In genomic region chr18:47248610-47249343, GRCh38 we compare ENCODE assay signal across 24 cellular contexts. TPM values are rescaled to one million over a fixed set of nuclear protein-coding genes. Genes with fewer than 3 reads are reported as not detected.
DNase-seq lines count a peak whose midpoint lies in the region; ATAC-seq and TF ChIP-seq lines count a peak whose summit lies in the region.
"Had no signal": no experiment of that assay in that cellular context is flagged by ENCODE, and none has a peak within 500 bp of the region (broad histone marks: within the 10 kb centered on the region; RNA-seq: fewer than 3 reads in every experiment).

No MANE protein-coding gene starts in this region.

- H4K91ac ChIP-seq in H9 (ENCODE audit: insufficient read length, low read depth, low read length) (no peak overlapping the region), neuronal stem cell (ENCODE audit: low read depth, low read length, poor library complexity) (no peak overlapping the region)

- no peak overlapping the region for H3K9ac ChIP-seq in H9 (ENCODE audit: extremely low read depth, insufficient read length, low read length)
- H3K9ac ChIP-seq in endodermal cell (ENCODE audit: extremely low read depth, low read length, poor library complexity, severe bottlenecking): no peak overlapping the region
- H3K9ac ChIP-seq in neuronal stem cell (ENCODE audit: low read depth, low read length, poor library complexity): peak overlapping the region; percentile 68

- H2BK12ac ChIP-seq in H9 (ENCODE audit: insufficient read length, low read depth, low read length) (no peak overlapping the region), neuronal stem cell (ENCODE audit: low read length) (peak overlapping the region; percentile 88)

- H3K27me3 ChIP-seq in H9 (ENCODE audit: insufficient read depth, low read length) (peaks cover 59% of the 10 kb centered on the region), endodermal cell (ENCODE audit: control insufficient read depth, insufficient read depth, low read length, poor library complexity, severe bottlenecking) (peaks cover 98% of the 10 kb centered on the region), neuronal stem cell (ENCODE audit: control insufficient read depth in 3 of 3, insufficient read depth in 3 of 3, low read depth in 1 of 3, low read length in 3 of 3) (peaks cover 45 to 94% (median 76%) of the 10 kb centered on the region in 3 experiments), foreskin keratinocyte (peaks cover 99% of the 10 kb centered on the region)

- TF ChIP-seq CTCF in H9 (conservative IDR thresholded peaks at IDR 0.05) (no peak), endodermal cell (conservative IDR thresholded peaks at IDR 0.05) (no peak), osteocyte (IDR thresholded peaks at IDR 0.05) (no peak), foreskin keratinocyte (conservative IDR thresholded peaks at IDR 0.05) (no peak)

- no peak for DNase-seq in T-helper 1 cell
- peak; percentile 66 for DNase-seq in H9
- DNase-seq in endodermal cell: peak; percentile 74
- DNase-seq in neuronal stem cell (ENCODE audit: low spot score): no peak
- DNase-seq in osteocyte (ENCODE audit: extremely low spot score, unreplicated experiment): no peak
- DNase-seq in foreskin keratinocyte: no peak
- DNase-seq: 8988T; activated effector memory CD4-positive, alpha-beta T cell treated with anti-CD3 and anti-CD28 coated beads, Interleukin-2, amount 50 U/mL, for 16 hours; amniotic stem cell; CD8-positive, alpha-beta memory T cell; GDM1; Karpas-422; left ventricle myocardium inferior; midbrain; natural killer cell; NCI-H2029 treated with DMSO at 0.1 percent for 48 hours; NCI-H226; NCI-H774 had no signal

- H3K9me3 ChIP-seq in H9 (ENCODE audit: control insufficient read depth, low read depth, low read length): no peaks in the 10 kb centered on the region
- peaks cover 9% of the 10 kb centered on the region for H3K9me3 ChIP-seq in endodermal cell (ENCODE audit: control insufficient read depth, low read length)
- H3K9me3 ChIP-seq in neuronal stem cell (replicated peaks in 1 of 2; ENCODE audit: control insufficient read depth in 2 of 2, insufficient read depth in 1 of 2, low read depth in 1 of 2, low read length in 2 of 2): peaks cover 8 to 14% of the 10 kb centered on the region in 2 donors
- H3K9me3 ChIP-seq: left ventricle myocardium inferior, prostate gland, thoracic aorta had no signal

- peaks cover 7% of the 10 kb centered on the region for H4K20me1 ChIP-seq in H9 (ENCODE audit: control insufficient read depth, insufficient read depth, insufficient read length)

- H3K36me3 ChIP-seq in endodermal cell (ENCODE audit: control insufficient read depth, insufficient read depth, low read length): no peaks in the 10 kb centered on the region
- no peaks in the 10 kb centered on the region for H3K36me3 ChIP-seq in neuronal stem cell (replicated peaks in 1 of 2; ENCODE audit: control insufficient read depth in 2 of 2, insufficient read depth in 2 of 2, low read length in 2 of 2)
- H3K36me3 ChIP-seq: cardiac muscle cell, left ventricle myocardium inferior, prostate gland, thoracic aorta had no signal

- H2AK5ac ChIP-seq in H9 (ENCODE audit: insufficient read length, low read length) (no peak overlapping the region), neuronal stem cell (ENCODE audit: low read depth, low read length) (peak overlapping the region; percentile 15)

- H3K4me3 ChIP-seq in endodermal cell (ENCODE audit: low read length) (no peak overlapping the region), neuronal stem cell (ENCODE audit: low read length in 2 of 2) (peak overlapping the region in 1 of 2 donors; percentile 44)
- H3K4me3 ChIP-seq: cardiac muscle cell, left ventricle myocardium inferior, prostate gland, thoracic aorta had no signal

- WGBS in H9 (ENCODE audit: extremely low coverage, insufficient read length, low lambda C conversion rate): no CpG with 5 or more reads among the region's 61 CpGs
- 16 to 26% methylated on average over 37 to 61 of the region's 61 CpGs for WGBS in endodermal cell (ENCODE audit: insufficient coverage in 1 of 2, insufficient read length in 1 of 2), 2 experiments
- WGBS in neuronal stem cell (ENCODE audit: extremely low coverage in 2 of 2, insufficient read length in 2 of 2, insufficient replicate concordance in 1 of 2), 2 donors: no CpG with 5 or more reads among the region's 61 CpGs

- H3K27ac ChIP-seq in H9 (ENCODE audit: insufficient read length, low read depth, low read length) (no peak overlapping the region), endodermal cell (ENCODE audit: low read depth, low read length) (no peak overlapping the region), neuronal stem cell (replicated peaks; ENCODE audit: low read length) (no peak overlapping the region), foreskin keratinocyte (no peak overlapping the region)
- H3K27ac ChIP-seq: cardiac muscle cell, left ventricle myocardium inferior, prostate gland, thoracic aorta had no signal

- H3K4me3 Mint-ChIP-seq in T-helper 1 cell treated with Interleukin-12 subunit alpha and Interleukin-12 subunit beta and Interleukin-4 antibody, amounts not matched to agents 30 μg/mL and 1 μg/mL, for 36 hours: no peak overlapping the region
- peak overlapping the region; percentile 37 to 73 for H3K4me3 Mint-ChIP-seq in H9
- peak overlapping the region; percentile 24 for H3K4me3 Mint-ChIP-seq in endodermal cell
- no peak overlapping the region for H3K4me3 Mint-ChIP-seq in osteocyte (ENCODE audit: unreplicated experiment)
- H3K4me3 Mint-ChIP-seq: CD8-positive, alpha-beta memory T cell; natural killer cell had no signal

- H3K9me3 Mint-ChIP-seq in T-helper 1 cell treated with Interleukin-12 subunit alpha and Interleukin-12 subunit beta and Interleukin-4 antibody, amounts not matched to agents 30 μg/mL and 1 μg/mL, for 36 hours: no peaks in the 10 kb centered on the region
- H3K9me3 Mint-ChIP-seq in H9 (peaks cover 9 to 17% of the 10 kb centered on the region in 2 experiments), endodermal cell (peaks cover 18% of the 10 kb centered on the region), osteocyte (ENCODE audit: unreplicated experiment) (peaks cover 7% of the 10 kb centered on the region)
- H3K9me3 Mint-ChIP-seq: natural killer cell had no signal

- H3K27me3 Mint-ChIP-seq in T-helper 1 cell treated with Interleukin-12 subunit alpha and Interleukin-12 subunit beta and Interleukin-4 antibody, amounts not matched to agents 30 μg/mL and 1 μg/mL, for 36 hours (ENCODE audit: low read depth): peaks cover 75% of the 10 kb centered on the region
- H3K27me3 Mint-ChIP-seq in H9 (ENCODE audit: low read depth) (peaks cover 85% of the 10 kb centered on the region), endodermal cell (ENCODE audit: insufficient read depth) (peaks cover 90% of the 10 kb centered on the region), osteocyte (ENCODE audit: unreplicated experiment) (peaks cover 78% of the 10 kb centered on the region)

- no peak overlapping the region for H3K23ac ChIP-seq in H9 (ENCODE audit: insufficient read length, low read depth, low read length)
- H3K23ac ChIP-seq in neuronal stem cell (ENCODE audit: low read depth, low read length, poor library complexity): peak overlapping the region; percentile 98

- H2BK120ac ChIP-seq in H9 (ENCODE audit: low read depth, low read length, poor library complexity, severe bottlenecking): no peak overlapping the region
- no peak overlapping the region for H2BK120ac ChIP-seq in neuronal stem cell (ENCODE audit: low read depth, low read length)

- H2AFZ ChIP-seq in H9 (ENCODE audit: low read length) (no peak overlapping the region), neuronal stem cell (ENCODE audit: low read length) (no peak overlapping the region)

- H3K79me1 ChIP-seq in H9 (ENCODE audit: insufficient read depth, low read depth, low read length, poor library complexity, severe bottlenecking) (no peaks in the 10 kb centered on the region), neuronal stem cell (ENCODE audit: low read depth, low read length) (peaks cover 6% of the 10 kb centered on the region)

- no peak overlapping the region for H3K56ac ChIP-seq in H9 (ENCODE audit: insufficient read length, low read depth, low read length)

- H4K8ac ChIP-seq in H9 (replicated peaks; ENCODE audit: insufficient read length, low read depth, low read length): no peak overlapping the region
- no peak overlapping the region for H4K8ac ChIP-seq in neuronal stem cell (ENCODE audit: low read depth, low read length)

- H3K36me3 Mint-ChIP-seq in T-helper 1 cell treated with Interleukin-12 subunit alpha and Interleukin-12 subunit beta and Interleukin-4 antibody, amounts not matched to agents 30 μg/mL and 1 μg/mL, for 36 hours (ENCODE audit: low read depth): peaks cover 7% of the 10 kb centered on the region
- peaks cover 0 to 4% (median 3%) of the 10 kb centered on the region in 3 experiments; a peak in 2 of 7 replicates for H3K36me3 Mint-ChIP-seq in H9 (ENCODE audit: insufficient read depth in 1 of 3, low read depth in 3 of 3)
- H3K36me3 Mint-ChIP-seq in endodermal cell (ENCODE audit: low read depth): peaks cover 2% of the 10 kb centered on the region
- H3K36me3 Mint-ChIP-seq in osteocyte (ENCODE audit: unreplicated experiment): peaks cover 3% of the 10 kb centered on the region
- H3K36me3 Mint-ChIP-seq: CD8-positive, alpha-beta memory T cell had no signal

- no peak for TF ChIP-seq POLR2A in GM18505 (IDR thresholded peaks at IDR 0.05; ENCODE audit: borderline replicate concordance, extremely low read depth, insufficient read depth, insufficient read length)

- 0 out of 2 replicates have a peak, but pooled peaks cover 1% of the 10 kb centered on the region for H3K4me1 ChIP-seq in H9 (ENCODE audit: insufficient read depth, low read length)
- H3K4me1 ChIP-seq in endodermal cell (ENCODE audit: control insufficient read depth, insufficient read depth, low read length): no peaks in the 10 kb centered on the region
- peaks cover 0 to 4% of the 10 kb centered on the region in 2 donors for H3K4me1 ChIP-seq in neuronal stem cell (ENCODE audit: control insufficient read depth in 2 of 2, insufficient read depth in 1 of 2, low read depth in 1 of 2, low read length in 2 of 2)
- H3K4me1 ChIP-seq in foreskin keratinocyte: no peaks in the 10 kb centered on the region
- H3K4me1 ChIP-seq: prostate gland had no signal

- peak overlapping the region; percentile 69 for H3K27ac Mint-ChIP-seq in T-helper 1 cell treated with Interleukin-12 subunit alpha and Interleukin-12 subunit beta and Interleukin-4 antibody, amounts not matched to agents 30 μg/mL and 1 μg/mL, for 36 hours
- H3K27ac Mint-ChIP-seq in H9 (no peak overlapping the region), endodermal cell (no peak overlapping the region), osteocyte (ENCODE audit: unreplicated experiment) (no peak overlapping the region)
- H3K27ac Mint-ChIP-seq: natural killer cell had no signal

- H3K23me2 ChIP-seq in H9 (ENCODE audit: insufficient read length, low read depth, low read length, poor library complexity, severe bottlenecking): peaks cover 13% of the 10 kb centered on the region

- no peak overlapping the region for H2BK5ac ChIP-seq in H9 (ENCODE audit: insufficient read length, low read length)
- no peak overlapping the region for H2BK5ac ChIP-seq in neuronal stem cell (ENCODE audit: low read length)

- H3K79me2 ChIP-seq in H9 (ENCODE audit: insufficient read depth, low read length): no peaks in the 10 kb centered on the region

- no peak overlapping the region for H4K5ac ChIP-seq in H9 (ENCODE audit: insufficient read length, low read depth, low read length)

- no peak overlapping the region for H2BK20ac ChIP-seq in H9 (ENCODE audit: low read depth, low read length, poor library complexity, severe bottlenecking)

- H3K4ac ChIP-seq in H9 (ENCODE audit: low read depth, low read length) (no peak overlapping the region), neuronal stem cell (ENCODE audit: low read length) (no peak overlapping the region)

- H3T11ph ChIP-seq in H9 (ENCODE audit: low read length): no peak overlapping the region

- no peak overlapping the region for H3K18ac ChIP-seq in H9 (ENCODE audit: insufficient read length, low read depth, low read length)
- H3K18ac ChIP-seq in neuronal stem cell (ENCODE audit: low read length): peak overlapping the region; percentile 63

- H3K14ac ChIP-seq in H9 (ENCODE audit: insufficient read depth, low read length) (no peak overlapping the region), neuronal stem cell (ENCODE audit: low read length) (peak overlapping the region; percentile 65)

- ATAC-seq in foreskin keratinocyte (no peak), GM18505 (IDR thresholded peaks at IDR 0.05; ENCODE audit: unreplicated experiment) (no peak)
- ATAC-seq: natural killer cell had no signal

- no peak overlapping the region for H2BK15ac ChIP-seq in H9 (ENCODE audit: low read depth, low read length)
- peak overlapping the region; percentile 54 for H2BK15ac ChIP-seq in neuronal stem cell (ENCODE audit: low read length)

- peaks cover 3% of the 10 kb centered on the region for H3K4me1 Mint-ChIP-seq in T-helper 1 cell treated with Interleukin-12 subunit alpha and Interleukin-12 subunit beta and Interleukin-4 antibody, amounts not matched to agents 30 μg/mL and 1 μg/mL, for 36 hours (ENCODE audit: low read depth)
- H3K4me1 Mint-ChIP-seq in H9: peaks cover 46 to 69% of the 10 kb centered on the region in 2 experiments
- H3K4me1 Mint-ChIP-seq in endodermal cell: peaks cover 5% of the 10 kb centered on the region
- peaks cover 5% of the 10 kb centered on the region for H3K4me1 Mint-ChIP-seq in osteocyte (ENCODE audit: unreplicated experiment)
- H3K4me1 Mint-ChIP-seq: natural killer cell had no signal

- no peak overlapping the region for H3K4me2 ChIP-seq in H9 (ENCODE audit: insufficient read depth, insufficient read length, low read length)
- no peak overlapping the region for H3K4me2 ChIP-seq in neuronal stem cell (ENCODE audit: insufficient read depth, low read length, poor library complexity, severe bottlenecking)

RNA-seq across cellular contexts. Expression of gene SKOR2, which starts 2.7 kb away (rescaled TPM):
- total RNA-seq in H9 (2021) (0.18 and 0.24 TPM in 2 replicates), endodermal cell (under 1 TPM in 1 of 2 donors, not detected in 1; 0.18 TPM), osteocyte (not detected in 2 replicates), foreskin keratinocyte (not detected in 2 replicates)
- polyA plus RNA-seq in endodermal cell (2013, experiment 1 of 2): 0.43 TPM
- polyA plus RNA-seq in endodermal cell (2013, experiment 2 of 2): 0.66 TPM
- polyA plus RNA-seq in neuronal stem cell (2013, experiment 1 of 2): 0.01 TPM
- polyA plus RNA-seq in neuronal stem cell (2013, experiment 2 of 2): 0.06 TPM
- not detected in 2 replicates for polyA plus RNA-seq in foreskin keratinocyte
- total RNA-seq: cardiac muscle cell; CD8-positive, alpha-beta memory T cell; left ventricle myocardium inferior; natural killer cell; skeletal muscle tissue; thoracic aorta had no signal
- polyA plus RNA-seq: cardiac muscle cell; CD8-positive, alpha-beta memory T cell had no signal

Comparison
In these comparisons a context has a peak if more than half of its experiments do, and no peak if none do; other contexts are left out.
1. H3K4me3 Mint-ChIP-seq: peak in H9 (2 of 2) and endodermal cell (single experiment); none in T-helper 1 cell treated with Interleukin-12 subunit alpha and Interleukin-12 subunit beta and Interleukin-4 antibody, amounts not matched to agents 30 μg/mL and 1 μg/mL, for 36 hours (single experiment) and osteocyte (single experiment).
2. DNase-seq: peak in H9 (single experiment) and endodermal cell (single experiment); none in T-helper 1 cell (0 of 5), neuronal stem cell (single experiment), osteocyte (single experiment) and foreskin keratinocyte (0 of 2).